ENCODE assay signal across 1 cellular context in the genomic region with DNA sequence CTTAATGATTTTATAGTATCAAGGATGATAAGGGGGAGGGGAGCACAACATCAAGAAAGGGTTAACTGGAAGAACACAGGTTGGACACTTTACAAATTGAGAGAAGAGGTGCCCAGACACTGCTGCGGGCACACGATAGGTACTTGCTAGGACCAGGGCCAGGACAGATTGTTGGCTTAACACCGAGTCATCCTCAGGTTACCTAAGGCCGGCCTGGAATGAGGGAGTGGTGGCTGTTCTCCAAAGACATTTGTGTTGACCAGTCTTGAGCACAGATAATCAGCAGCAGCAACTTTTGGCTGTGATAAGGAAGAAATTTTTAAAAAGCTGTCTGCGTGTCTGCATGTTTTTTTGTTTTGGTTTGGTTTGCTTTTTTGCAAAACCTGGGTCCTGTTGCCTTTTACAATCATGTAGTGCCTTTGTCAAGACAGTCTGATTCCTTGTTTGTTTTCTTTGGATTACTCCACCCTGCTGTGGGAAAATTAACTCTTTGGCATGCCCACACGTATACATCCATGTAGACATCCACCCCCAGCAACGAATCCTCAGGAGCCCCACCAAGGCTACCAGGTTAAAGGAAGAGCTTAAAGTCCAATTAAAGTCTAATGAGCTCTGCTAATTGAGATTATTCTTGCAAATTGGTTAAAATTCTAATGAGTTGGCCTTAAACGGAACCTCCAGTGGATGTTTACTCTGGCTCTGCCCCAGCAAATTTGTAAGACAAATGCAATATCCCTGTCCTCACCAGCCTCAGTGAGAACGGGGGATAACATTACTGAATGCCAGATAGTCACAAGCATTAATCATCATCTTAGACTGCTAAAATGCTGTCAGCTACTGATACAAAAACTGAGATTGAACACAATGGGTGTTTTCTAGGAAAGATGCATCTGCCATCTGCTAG.
TF ChIP-seq lines count a peak whose summit lies in the region.

No MANE protein-coding gene starts in this region.

TF ChIP-seq in WTC11, 78 proteins besides CTCF, POLR2A, EP300 and RAD21 (continued from another document):
- TF ChIP-seq, protein P1, sequence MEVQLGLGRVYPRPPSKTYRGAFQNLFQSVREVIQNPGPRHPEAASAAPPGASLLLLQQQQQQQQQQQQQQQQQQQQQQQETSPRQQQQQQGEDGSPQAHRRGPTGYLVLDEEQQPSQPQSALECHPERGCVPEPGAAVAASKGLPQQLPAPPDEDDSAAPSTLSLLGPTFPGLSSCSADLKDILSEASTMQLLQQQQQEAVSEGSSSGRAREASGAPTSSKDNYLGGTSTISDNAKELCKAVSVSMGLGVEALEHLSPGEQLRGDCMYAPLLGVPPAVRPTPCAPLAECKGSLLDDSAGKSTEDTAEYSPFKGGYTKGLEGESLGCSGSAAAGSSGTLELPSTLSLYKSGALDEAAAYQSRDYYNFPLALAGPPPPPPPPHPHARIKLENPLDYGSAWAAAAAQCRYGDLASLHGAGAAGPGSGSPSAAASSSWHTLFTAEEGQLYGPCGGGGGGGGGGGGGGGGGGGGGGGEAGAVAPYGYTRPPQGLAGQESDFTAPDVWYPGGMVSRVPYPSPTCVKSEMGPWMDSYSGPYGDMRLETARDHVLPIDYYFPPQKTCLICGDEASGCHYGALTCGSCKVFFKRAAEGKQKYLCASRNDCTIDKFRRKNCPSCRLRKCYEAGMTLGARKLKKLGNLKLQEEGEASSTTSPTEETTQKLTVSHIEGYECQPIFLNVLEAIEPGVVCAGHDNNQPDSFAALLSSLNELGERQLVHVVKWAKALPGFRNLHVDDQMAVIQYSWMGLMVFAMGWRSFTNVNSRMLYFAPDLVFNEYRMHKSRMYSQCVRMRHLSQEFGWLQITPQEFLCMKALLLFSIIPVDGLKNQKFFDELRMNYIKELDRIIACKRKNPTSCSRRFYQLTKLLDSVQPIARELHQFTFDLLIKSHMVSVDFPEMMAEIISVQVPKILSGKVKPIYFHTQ (CRISPR knock-in tag; IDR thresholded peaks at IDR 0.05): no peak
- TF ChIP-seq TEAD4 (CRISPR knock-in tag; IDR thresholded peaks at IDR 0.05): no peak
- no peak for TF ChIP-seq RORB (CRISPR knock-in tag; IDR thresholded peaks at IDR 0.05)
- TF ChIP-seq JUN (CRISPR knock-in tag; IDR thresholded peaks at IDR 0.05): no peak
- TF ChIP-seq, protein P2, sequence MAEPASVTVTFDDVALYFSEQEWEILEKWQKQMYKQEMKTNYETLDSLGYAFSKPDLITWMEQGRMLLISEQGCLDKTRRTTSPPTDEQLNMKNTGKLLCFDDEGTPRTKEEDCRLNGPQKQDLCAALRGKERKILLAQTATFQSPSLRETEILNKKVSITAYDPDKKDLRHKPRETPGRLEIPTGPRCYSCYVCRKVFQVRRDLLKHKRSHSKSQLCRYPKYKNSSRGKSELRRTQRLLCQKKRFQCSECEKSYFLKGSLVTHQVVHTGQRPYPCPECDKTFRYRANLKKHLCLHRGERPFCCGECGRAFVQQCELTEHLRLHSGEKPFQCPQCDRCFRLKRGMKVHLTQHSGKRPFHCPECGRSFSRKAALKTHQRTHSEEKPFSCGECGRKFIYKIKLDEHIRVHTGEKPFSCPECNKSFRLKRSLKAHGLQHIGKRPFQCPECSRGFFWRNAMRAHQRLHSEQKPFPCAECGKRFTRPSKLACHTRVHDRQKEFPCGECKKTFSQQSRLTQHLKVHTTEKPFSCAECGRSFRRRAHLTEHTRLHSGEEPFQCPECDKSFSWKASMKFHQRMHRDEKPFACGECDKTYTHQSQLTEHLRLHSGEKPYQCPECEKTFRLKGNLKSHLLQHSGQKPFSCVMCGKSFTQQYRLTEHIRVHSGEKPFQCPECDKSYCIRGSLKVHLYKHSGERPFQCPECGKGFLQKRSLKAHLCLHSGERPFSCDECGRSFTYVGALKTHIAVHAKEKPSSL (CRISPR knock-in tag; conservative IDR thresholded peaks at IDR 0.05): no peak
- no peak for TF ChIP-seq OVOL2 (CRISPR knock-in tag; IDR thresholded peaks at IDR 0.05; ENCODE audit: borderline replicate concordance)
- TF ChIP-seq, protein P3, sequence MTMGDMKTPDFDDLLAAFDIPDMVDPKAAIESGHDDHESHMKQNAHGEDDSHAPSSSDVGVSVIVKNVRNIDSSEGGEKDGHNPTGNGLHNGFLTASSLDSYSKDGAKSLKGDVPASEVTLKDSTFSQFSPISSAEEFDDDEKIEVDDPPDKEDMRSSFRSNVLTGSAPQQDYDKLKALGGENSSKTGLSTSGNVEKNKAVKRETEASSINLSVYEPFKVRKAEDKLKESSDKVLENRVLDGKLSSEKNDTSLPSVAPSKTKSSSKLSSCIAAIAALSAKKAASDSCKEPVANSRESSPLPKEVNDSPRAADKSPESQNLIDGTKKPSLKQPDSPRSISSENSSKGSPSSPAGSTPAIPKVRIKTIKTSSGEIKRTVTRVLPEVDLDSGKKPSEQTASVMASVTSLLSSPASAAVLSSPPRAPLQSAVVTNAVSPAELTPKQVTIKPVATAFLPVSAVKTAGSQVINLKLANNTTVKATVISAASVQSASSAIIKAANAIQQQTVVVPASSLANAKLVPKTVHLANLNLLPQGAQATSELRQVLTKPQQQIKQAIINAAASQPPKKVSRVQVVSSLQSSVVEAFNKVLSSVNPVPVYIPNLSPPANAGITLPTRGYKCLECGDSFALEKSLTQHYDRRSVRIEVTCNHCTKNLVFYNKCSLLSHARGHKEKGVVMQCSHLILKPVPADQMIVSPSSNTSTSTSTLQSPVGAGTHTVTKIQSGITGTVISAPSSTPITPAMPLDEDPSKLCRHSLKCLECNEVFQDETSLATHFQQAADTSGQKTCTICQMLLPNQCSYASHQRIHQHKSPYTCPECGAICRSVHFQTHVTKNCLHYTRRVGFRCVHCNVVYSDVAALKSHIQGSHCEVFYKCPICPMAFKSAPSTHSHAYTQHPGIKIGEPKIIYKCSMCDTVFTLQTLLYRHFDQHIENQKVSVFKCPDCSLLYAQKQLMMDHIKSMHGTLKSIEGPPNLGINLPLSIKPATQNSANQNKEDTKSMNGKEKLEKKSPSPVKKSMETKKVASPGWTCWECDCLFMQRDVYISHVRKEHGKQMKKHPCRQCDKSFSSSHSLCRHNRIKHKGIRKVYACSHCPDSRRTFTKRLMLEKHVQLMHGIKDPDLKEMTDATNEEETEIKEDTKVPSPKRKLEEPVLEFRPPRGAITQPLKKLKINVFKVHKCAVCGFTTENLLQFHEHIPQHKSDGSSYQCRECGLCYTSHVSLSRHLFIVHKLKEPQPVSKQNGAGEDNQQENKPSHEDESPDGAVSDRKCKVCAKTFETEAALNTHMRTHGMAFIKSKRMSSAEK (CRISPR knock-in tag; IDR thresholded peaks at IDR 0.05; ENCODE audit: borderline replicate concordance): no peak
- TF ChIP-seq, protein P4, sequence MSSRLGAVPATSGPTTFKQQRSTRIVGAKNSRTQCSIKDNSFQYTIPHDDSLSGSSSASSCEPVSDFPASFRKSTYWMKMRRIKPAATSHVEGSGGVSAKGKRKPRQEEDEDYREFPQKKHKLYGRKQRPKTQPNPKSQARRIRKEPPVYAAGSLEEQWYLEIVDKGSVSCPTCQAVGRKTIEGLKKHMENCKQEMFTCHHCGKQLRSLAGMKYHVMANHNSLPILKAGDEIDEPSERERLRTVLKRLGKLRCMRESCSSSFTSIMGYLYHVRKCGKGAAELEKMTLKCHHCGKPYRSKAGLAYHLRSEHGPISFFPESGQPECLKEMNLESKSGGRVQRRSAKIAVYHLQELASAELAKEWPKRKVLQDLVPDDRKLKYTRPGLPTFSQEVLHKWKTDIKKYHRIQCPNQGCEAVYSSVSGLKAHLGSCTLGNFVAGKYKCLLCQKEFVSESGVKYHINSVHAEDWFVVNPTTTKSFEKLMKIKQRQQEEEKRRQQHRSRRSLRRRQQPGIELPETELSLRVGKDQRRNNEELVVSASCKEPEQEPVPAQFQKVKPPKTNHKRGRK (CRISPR knock-in tag; IDR thresholded peaks at IDR 0.05; ENCODE audit: borderline replicate concordance): no peak
